Comparison of ENCODE assay signal across 8 cellular contexts in genomic region chr10:133497363-133497762, GRCh38. TPM values are rescaled to one million over a fixed set of nuclear protein-coding genes. Genes with fewer than 3 reads are reported as not detected.
DNase-seq lines count a peak whose midpoint lies in the region; ATAC-seq and TF ChIP-seq lines count a peak whose summit lies in the region.
"Not testable (repeated sequence)": the region's sequence is repeated elsewhere in the genome, so short reads cannot be mapped to it uniquely, and the experiment has no call there.

No MANE protein-coding gene starts in this region.

- POLR2A ChIA-PET in A673 (lab: Charles Lee; ENCODE audit: low non-redundant PET); activated CD4-positive, alpha-beta T cell treated with anti-CD3 and anti-CD28 coated beads for 36 hours (lab: Charles Lee): not testable (repeated sequence)

- not testable (repeated sequence) for H3K79me2 ChIP-seq in neural progenitor cell (ENCODE audit: low read depth)

- BruUV-seq in A673 (replicated peaks; lab: Mats Ljungman, UMichigan), result not testable (repeated sequence)

- H3K9ac ChIP-seq in neural progenitor cell, result not testable (repeated sequence)

- H3K4me1 Mint-ChIP-seq in HFFc6 (ENCODE audit: low read depth); activated CD4-positive, alpha-beta T cell treated with anti-CD3 and anti-CD28 coated beads for 36 hours; neural progenitor cell: not testable (repeated sequence)

- not testable (repeated sequence) for H3K9me3 ChIP-seq in A673 (ENCODE audit: low read depth, low read length, poor library complexity, severe bottlenecking); neural progenitor cell (ENCODE audit: low read depth)

- H3K36me3 Mint-ChIP-seq in HFFc6 (ENCODE audit: low read depth), result peaks cover 18% of the 10 kb centered on the region
- H3K36me3 Mint-ChIP-seq in activated CD4-positive, alpha-beta T cell treated with anti-CD3 and anti-CD28 coated beads for 36 hours (ENCODE audit: low read depth); neural progenitor cell: not testable (repeated sequence)

- not testable (repeated sequence) for H3K9me3 Mint-ChIP-seq in HFFc6
- H3K9me3 Mint-ChIP-seq in activated CD4-positive, alpha-beta T cell treated with anti-CD3 and anti-CD28 coated beads for 36 hours (ENCODE audit: low read depth), result peaks cover 11% of the 10 kb centered on the region
- H3K9me3 Mint-ChIP-seq in neural progenitor cell, result peaks cover 31% of the 10 kb centered on the region

- not testable (repeated sequence) for H3K36me3 ChIP-seq in A673 (ENCODE audit: insufficient read depth, low read length, poor library complexity, severe bottlenecking); neural progenitor cell

- intact Hi-C loops in A673 (cut with micrococcal nuclease; ENCODE audit: unreplicated experiment), result not testable (repeated sequence)
- intact Hi-C loops in activated CD4-positive, alpha-beta T cell treated with anti-CD3 and anti-CD28 coated beads for 36 hours (cut with DNase I, micrococcal nuclease), result loop anchor here in 1 of 2 experiments (1.0 kb wide), 2 partner anchors 58 to 168 kb away; no protein-coding TSS in a partner anchor

- H3K4me2 ChIP-seq in neural progenitor cell, result not testable (repeated sequence)

- not testable (repeated sequence) for H3F3A ChIP-seq in neural progenitor cell (ENCODE audit: low read depth)

- not testable (repeated sequence) for H3K27ac Mint-ChIP-seq in HFFc6; activated CD4-positive, alpha-beta T cell treated with anti-CD3 and anti-CD28 coated beads for 36 hours; neural progenitor cell

- DNase-seq in A673 (ENCODE audit: low spot score) (peak; percentile 10), G401 (ENCODE audit: low spot score) (peak; percentile 16), HFFc6 (peak; percentile 15), NCI-H82 (lab: John Stamatoyannopoulos, UW) (peak; percentile 26), cerebellar cortex (ENCODE audit: low spot score) (peak; percentile 23), fibroblast of villous mesenchyme (ENCODE audit: low read depth) (peak; percentile 6), neural progenitor cell (ENCODE audit: low spot score) (peak; percentile 10)
- DNase-seq in activated CD4-positive, alpha-beta T cell treated with anti-CD3 and anti-CD28 coated beads for 36 hours, result peak; percentile 28

- H3K4me1 ChIP-seq in A673 (ENCODE audit: insufficient read depth, low read length, poor library complexity, severe bottlenecking); neural progenitor cell: not testable (repeated sequence)

- peak; percentile 45 for TF ChIP-seq CTCF in A673 (conservative IDR thresholded peaks at IDR 0.05; ENCODE audit: low read depth, low read length)
- peak; percentile 77 for TF ChIP-seq CTCF in HFFc6 (IDR thresholded peaks at IDR 0.05)
- TF ChIP-seq CTCF in fibroblast of villous mesenchyme (IDR thresholded peaks at IDR 0.05; ENCODE audit: insufficient read depth, low read depth, low read length), result peak; percentile 43
- TF ChIP-seq CTCF in neural progenitor cell (IDR thresholded peaks at IDR 0.05), result peak; percentile 30

- CTCF ChIA-PET in A673 (lab: Charles Lee), result interaction anchor here (0.6 kb wide), 1 partner anchor 273 kb away, joined by 4 read pairs; no protein-coding TSS in a partner anchor
- CTCF ChIA-PET in activated CD4-positive, alpha-beta T cell treated with anti-CD3 and anti-CD28 coated beads for 36 hours (lab: Charles Lee), result interaction anchor here (0.9 kb wide), 1 partner anchor 54 kb away, joined by 3 read pairs; no protein-coding TSS in a partner anchor

- H3K27me3 ChIP-seq in A673 (replicated peaks; ENCODE audit: insufficient read depth, low read depth, low read length, poor library complexity); neural progenitor cell: not testable (repeated sequence)

- in situ Hi-C loops in G401 (cut with HindIII; ENCODE audit: low sequenced_read_pairs), result not testable (repeated sequence)

- not testable (repeated sequence) for H3K27ac ChIP-seq in A673 (ENCODE audit: low read depth, low read length, poor library complexity, severe bottlenecking); neural progenitor cell

- not testable (repeated sequence) for H3K4me3 Mint-ChIP-seq in HFFc6; activated CD4-positive, alpha-beta T cell treated with anti-CD3 and anti-CD28 coated beads for 36 hours; neural progenitor cell

- H4K20me1 ChIP-seq in neural progenitor cell (ENCODE audit: low read depth), result not testable (repeated sequence)

- not testable (repeated sequence) for H3K4me3 ChIP-seq in A673 (ENCODE audit: low read depth, low read length, poor library complexity, severe bottlenecking); fibroblast of villous mesenchyme (ENCODE audit: low read depth, low read length); neural progenitor cell

- not testable (repeated sequence) for ATAC-seq in activated CD4-positive, alpha-beta T cell treated with anti-CD3 and anti-CD28 coated beads for 36 hours

- not testable (repeated sequence) for H3K27me3 Mint-ChIP-seq in HFFc6 (ENCODE audit: insufficient read depth); activated CD4-positive, alpha-beta T cell treated with anti-CD3 and anti-CD28 coated beads for 36 hours; neural progenitor cell (ENCODE audit: insufficient read depth, low read depth)

- not testable (repeated sequence) for H2AFZ ChIP-seq in neural progenitor cell (replicated peaks)

RNA-seq across cellular contexts. Expression of gene CYP2E1, which starts 29.8 kb away (rescaled TPM):
- total RNA-seq in A673 (2021) (0.49 and 0.74 TPM in 2 replicates), fibroblast of villous mesenchyme (1.3 and 1.6 TPM in 2 replicates), neural progenitor cell (ENCODE audit: low replicate concordance) (0.36 and 0.50 TPM in 2 replicates)
- 0.17 TPM in 1 of 2 replicates, not detected in the other for total RNA-seq in G401 (2014; rRNA removed; shearing (Covaris generic))
- total RNA-seq in HFFc6 (2021; fragmentation: NEBNext Ultra II Directional; extraction: Animal tissue kit (Norgen Biotek cat#: 25700)), result 1 to 10 TPM in 2 of 6 experiments, under 1 TPM in 4; 0.45 to 1.3 (median 0.83) TPM
- total RNA-seq in activated CD4-positive, alpha-beta T cell treated with anti-CD3 and anti-CD28 coated beads for 36 hours, result under 1 TPM; 0.25 to 0.32 TPM

RNA-seq across cellular contexts. Expression of gene SCART1, which starts 43.6 kb away (rescaled TPM):
- total RNA-seq in A673 (2021) (1.8 and 2.2 TPM in 2 replicates), fibroblast of villous mesenchyme (2.6 and 4.2 TPM in 2 replicates), neural progenitor cell (ENCODE audit: low replicate concordance) (0.49 and 1.1 TPM in 2 replicates)
- total RNA-seq in G401 (2014; rRNA removed; shearing (Covaris generic)), result 0.10 and 0.18 TPM in 2 replicates
- 1 to 10 TPM in 3 of 6 experiments, under 1 TPM in 3; 0.59 to 1.3 (median 1.0) TPM for total RNA-seq in HFFc6 (2021; fragmentation: NEBNext Ultra II Directional; extraction: Animal tissue kit (Norgen Biotek cat#: 25700))
- total RNA-seq in activated CD4-positive, alpha-beta T cell treated with anti-CD3 and anti-CD28 coated beads for 36 hours, result 1 to 10 TPM; 1.4 to 1.7 TPM
